ENCODE assay signal across 1 cellular context in genomic region chr19:39138221-39139211, GRCh38.
TF ChIP-seq lines count a peak whose summit lies in the region.

No MANE protein-coding gene starts in this region.

TF ChIP-seq in A549, 52 proteins besides CTCF, POLR2A, EP300 and RAD21:
- TF ChIP-seq BHLHE40 (IDR thresholded peaks at IDR 0.05; ENCODE audit: low read depth, low read length) = no peak
- no peak for TF ChIP-seq HOXB13 (CRISPR knock-in tag; IDR thresholded peaks at IDR 0.05; ENCODE audit: low read depth)
- TF ChIP-seq HOXA7 (CRISPR knock-in tag; IDR thresholded peaks at IDR 0.05) = no peak
- TF ChIP-seq ESRRA (IDR thresholded peaks at IDR 0.05; ENCODE audit: borderline replicate concordance, low read length) = no peak
- no peak for TF ChIP-seq EHF (CRISPR knock-in tag; IDR thresholded peaks at IDR 0.05)
- no peak for TF ChIP-seq RCOR1 (IDR thresholded peaks at IDR 0.05; ENCODE audit: low read depth, low read length)
- TF ChIP-seq USF2 (IDR thresholded peaks at IDR 0.05) = no peak
- no peak for TF ChIP-seq JUNB (IDR thresholded peaks at IDR 0.05)
- no peak for TF ChIP-seq E2F6 (IDR thresholded peaks at IDR 0.05; ENCODE audit: borderline replicate concordance, low read depth)
- no peak for TF ChIP-seq JUN (IDR thresholded peaks at IDR 0.05)
- TF ChIP-seq KDM5A (IDR thresholded peaks at IDR 0.05) = no peak
TF ChIP-seq in A549: peak in this region for 0.
